Comparison of ENCODE assay signal across 18 cellular contexts in genomic region chr19:35379992-35380391, GRCh38. TPM values are rescaled to one million over a fixed set of nuclear protein-coding genes. Genes with fewer than 3 reads are reported as not detected.
DNase-seq lines count a peak whose midpoint lies in the region; ATAC-seq, FAIRE-seq and TF ChIP-seq lines count a peak whose summit lies in the region.
"Had no signal": no experiment of that assay in that cellular context is flagged by ENCODE, and none has a peak within 500 bp of the region (broad histone marks: within the 10 kb centered on the region; RNA-seq: fewer than 3 reads in every experiment).

No MANE protein-coding gene starts in this region.

- peaks cover 12 to 28% of the 10 kb centered on the region in 2 donors for H3K27me3 Mint-ChIP-seq in CD8-positive, alpha-beta memory T cell

- H3K27ac ChIP-seq in CD8-positive, alpha-beta memory T cell (ENCODE audit: low read depth, low read length) = peak overlapping the region; percentile 71
- H3K27ac ChIP-seq in GM12878 (ENCODE audit: control insufficient read depth, insufficient read depth) (no peak overlapping the region), liver (ENCODE audit: low read depth in 1 of 2, low read length in 2 of 2) (no peak overlapping the region)

- no peaks in the 10 kb centered on the region for H3K4me1 ChIP-seq in CD8-positive, alpha-beta memory T cell (ENCODE audit: insufficient read depth, low read length)
- peaks cover 27% of the 10 kb centered on the region for H3K4me1 ChIP-seq in GM12878 (ENCODE audit: control insufficient read depth, insufficient read depth, low read length)
- peaks cover 0 to 5% (median under 1%) of the 10 kb centered on the region in 4 donors for H3K4me1 ChIP-seq in liver (ENCODE audit: control insufficient read depth in 4 of 4, insufficient read depth in 4 of 4, low read length in 3 of 4)

- CTCF ChIA-PET in CD8-positive, alpha-beta memory T cell (lab: Charles Lee) = no interaction called here
- CTCF ChIA-PET in GM12878 (lab: Yijun Ruan, JAX) = no interaction called here

- RAD21 ChIA-PET in GM12878 (lab: Charles Lee; ENCODE audit: unreplicated experiment) = interaction anchor here (0.5 kb wide), 1 partner anchor 32 kb away, joined by 3 read pairs; no protein-coding TSS in a partner anchor

- no TSS peak for BruUV-seq in GM12878 (replicated peaks; lab: Mats Ljungman, UMichigan)

- 23% methylated on average over 1 of the region's 1 CpG for WGBS in GM12878 (ENCODE audit: insufficient coverage, insufficient replicate concordance, low lambda C conversion rate, missing lambda C conversion rate)
- WGBS in liver = 26% methylated on average over 1 of the region's 1 CpG

- no peak overlapping the region for H3K27ac Mint-ChIP-seq in CD8-positive, alpha-beta memory T cell

- TF ChIP-seq RAD21 in GM12878 (IDR thresholded peaks at IDR 0.05; ENCODE audit: insufficient read depth, low read depth, low read length) (no peak), liver (IDR thresholded peaks at IDR 0.05) (no peak)

- intact Hi-C loops in GM12878 (cut with micrococcal nuclease; ENCODE audit: unreplicated experiment) = loop anchor here (5.0 kb wide), 1 partner anchor 37 kb away; no protein-coding TSS in a partner anchor
- intact Hi-C loops in sciatic nerve (cut with DNase I) = no loop called here

- no peaks in the 10 kb centered on the region for H4K20me1 ChIP-seq in GM12878 (ENCODE audit: control insufficient read depth, insufficient read depth)

- no peak overlapping the region for H3K4me2 ChIP-seq in GM12878 (ENCODE audit: control insufficient read depth, insufficient read depth)

- H2AFZ ChIP-seq in GM12878 (ENCODE audit: control insufficient read depth, low read depth, low read length) = peak overlapping the region; percentile 20; the same call in 1 of the 2 replicates

- H3K27me3 ChIP-seq in CD8-positive, alpha-beta memory T cell (ENCODE audit: insufficient read depth, low read length, poor library complexity, severe bottlenecking) = no peaks in the 10 kb centered on the region
- H3K27me3 ChIP-seq in GM12878 (replicated peaks in 1 of 2; ENCODE audit: control insufficient read depth in 2 of 2, insufficient read depth in 2 of 2, low read length in 1 of 2) = no peaks in the 10 kb centered on the region
- H3K27me3 ChIP-seq in liver (ENCODE audit: control insufficient read depth in 4 of 4, insufficient read depth in 4 of 4, low read length in 3 of 4) = no peaks in the 10 kb centered on the region

- no peaks in the 10 kb centered on the region for H3K36me3 Mint-ChIP-seq in CD8-positive, alpha-beta memory T cell

- in situ Hi-C loops in GM12878 (cut with MboI) = no loop called here

- TF ChIP-seq CTCF in GM12878 (IDR thresholded peaks at IDR 0.05 in 2 of 3, conservative IDR thresholded peaks at IDR 0.05 in 1 of 3; ENCODE audit: control insufficient read depth in 2 of 3, extremely low read depth in 1 of 3, insufficient read depth in 1 of 3, low read depth in 3 of 3, low read length in 3 of 3) (no peak), liver (IDR thresholded peaks at IDR 0.05; ENCODE audit: low read depth, low read length, missing input control) (no peak)

- no peaks in the 10 kb centered on the region for H3K9me3 ChIP-seq in CD8-positive, alpha-beta memory T cell (ENCODE audit: low read length)
- H3K9me3 ChIP-seq in GM12878 (replicated peaks; ENCODE audit: control insufficient read depth, insufficient read depth, low read length) (peaks cover 2% of the 10 kb centered on the region), liver (ENCODE audit: control insufficient read depth in 4 of 4, low read length in 3 of 4) (no peaks in the 10 kb centered on the region)

- H3K4me3 Mint-ChIP-seq in CD8-positive, alpha-beta memory T cell = no peak overlapping the region
- H3K4me3 Mint-ChIP-seq: H9 had no signal

- H3K79me2 ChIP-seq in GM12878 (ENCODE audit: control insufficient read depth, insufficient read depth, low read length) = no peaks in the 10 kb centered on the region

- peaks cover 0 to 9% (median 4%) of the 10 kb centered on the region in 3 donors for H3K4me1 Mint-ChIP-seq in CD8-positive, alpha-beta memory T cell

- no peak for TF ChIP-seq POLR2A in GM12878 (IDR thresholded peaks at IDR 0.05; ENCODE audit: low read depth, low read length)

- no peak for ATAC-seq in GM12878
- peak; percentile 65 for ATAC-seq in sciatic nerve
- ATAC-seq in GM19328 (IDR thresholded peaks at IDR 0.05; ENCODE audit: unreplicated experiment) = no peak

- H3K4me3 ChIP-seq in CD8-positive, alpha-beta memory T cell (ENCODE audit: low read length) = no peak overlapping the region
- H3K4me3 ChIP-seq in GM12878 (no peak overlapping the region), liver (ENCODE audit: low read depth in 1 of 3, low read length in 3 of 3) (no peak overlapping the region)
- H3K4me3 ChIP-seq: MG63 had no signal

- DNase-seq in CD8-positive, alpha-beta memory T cell = no peak
- DNase-seq in GM12878 (ENCODE audit: low read depth, low spot score) = no peak
- DNase-seq in sciatic nerve (ENCODE audit: low spot score) = no peak
- DNase-seq in effector CD8-positive, alpha-beta T cell (lab: John Stamatoyannopoulos, UW) = no peak
- no peak for DNase-seq in activated naive CD4-positive, alpha-beta T cell treated with anti-CD3 and anti-CD28 coated beads, Interleukin-2, amount 50 U/mL, for 16 hours
- DNase-seq: ACHN, AML-193, EL, H9, Karpas-422, MG63, NCI-H1092 treated with DMSO at 0.1 percent for 48 hours, NCI-H187, NCI-H345, NCI-H526, SIG-M5 had no signal

- no peaks in the 10 kb centered on the region for H3K36me3 ChIP-seq in CD8-positive, alpha-beta memory T cell (ENCODE audit: insufficient read depth, low read length)
- H3K36me3 ChIP-seq in GM12878 (ENCODE audit: control insufficient read depth in 2 of 2, insufficient read depth in 2 of 2, low read length in 1 of 2) (no peaks in the 10 kb centered on the region), liver (ENCODE audit: control insufficient read depth in 4 of 4, insufficient read depth in 3 of 4, low read depth in 1 of 4, low read length in 3 of 4) (no peaks in the 10 kb centered on the region)
- H3K36me3 ChIP-seq: MG63 had no signal

- POLR2A ChIA-PET in CD8-positive, alpha-beta memory T cell (lab: Charles Lee) = no interaction called here
- POLR2A ChIA-PET in GM12878 (lab: Charles Lee) = no interaction called here

- SMC1A ChIA-PET in GM12878 (lab: Charles Lee; ENCODE audit: uncharacterized antibody, unreplicated experiment) = interaction anchor here (0.6 to 4.4 kb wide), 6 partner anchors 9 to 80 kb away, joined by 3 to 110 read pairs (median 6); no protein-coding TSS in a partner anchor

- no peak for FAIRE-seq in GM12878 (lab: Jason Lieb, UNC)

- H3K9ac ChIP-seq in GM12878 (ENCODE audit: control insufficient read depth, insufficient read depth, low read length) = no peak overlapping the region
- no peak overlapping the region for H3K9ac ChIP-seq in liver (ENCODE audit: low read depth in 1 of 2, low read length in 2 of 2)

- H3K9me3 Mint-ChIP-seq in CD8-positive, alpha-beta memory T cell = peaks cover 0 to 4% (median 2%) of the 10 kb centered on the region in 5 donors

- TF ChIP-seq EP300 in GM12878 (IDR thresholded peaks at IDR 0.05; ENCODE audit: borderline replicate concordance in 1 of 2, control insufficient read depth in 1 of 2, low read depth in 2 of 2, low read length in 2 of 2) = no peak

RNA-seq across cellular contexts. Expression of gene GPR42, which starts 9.1 kb away (rescaled TPM):
- total RNA-seq in CD8-positive, alpha-beta memory T cell = not detected
- polyA plus RNA-seq in CD8-positive, alpha-beta memory T cell = not detected
- total RNA-seq in GM12878 (2013; cell fraction: nucleolus; rRNA removed) = not detected in 2 replicates
- not detected in 2 replicates for total RNA-seq in GM12878 (2014; rRNA removed)
- total RNA-seq in GM12878 (2014; rRNA removed; fragmentation: Illumina TruSeq; extraction: Trizol) = not detected in 2 replicates
- 0.13 TPM in 1 of 2 replicates, not detected in the other for total RNA-seq in GM12878 (2021)
- polyA plus RNA-seq in GM12878 (2011; ENCODE audit: low read depth) = not detected
- not detected in 2 replicates for polyA plus RNA-seq in GM12878 (2011; rRNA removed)
- not detected in 2 replicates for polyA plus RNA-seq in GM12878 (2011; cell fraction: cytosol; rRNA removed)
- 0.10 TPM in 1 of 2 replicates, not detected in the other for polyA plus RNA-seq in GM12878 (2011; cell fraction: nucleus; rRNA removed)
- 0.25 TPM in 1 of 2 replicates, not detected in the other for polyA plus RNA-seq in GM12878 (2012)
- not detected in 2 replicates for polyA plus RNA-seq in GM12878 (2014; fragmentation: Illumina TruSeq; extraction: Trizol)
- not detected for polyA plus RNA-seq in GM12878 (2014; fragmentation: Nextera tagmentation; extraction: Ambion mirVana)
- polyA plus RNA-seq in GM12878 (2014; rRNA removed) = not detected in 2 replicates
- not detected for polyA plus RNA-seq in GM12878 (2016; fragmentation: Nextera tagmentation; extraction: Ambion mirVana)
- not detected in 2 replicates for polyA minus RNA-seq in GM12878 (2011; rRNA and poly(A)+ RNA removed)
- polyA minus RNA-seq in GM12878 (2011; cell fraction: cytosol; rRNA and poly(A)+ RNA removed) = not detected in 2 replicates
- polyA minus RNA-seq in GM12878 (2011; cell fraction: nucleus; rRNA and poly(A)+ RNA removed) = not detected in 2 replicates
- total RNA-seq in liver = not detected
- polyA plus RNA-seq in liver = not detected
- 0.58 TPM for total RNA-seq in sciatic nerve
- total RNA-seq: H9 had no signal

RNA-seq across cellular contexts. Expression of gene FFAR3, which starts 21.7 kb away (rescaled TPM):
- total RNA-seq in CD8-positive, alpha-beta memory T cell = not detected
- polyA plus RNA-seq in CD8-positive, alpha-beta memory T cell = not detected
- 0.42 and 0.44 TPM in 2 replicates for total RNA-seq in GM12878 (2013; cell fraction: nucleolus; rRNA removed)
- total RNA-seq in GM12878 (2014; rRNA removed) (not detected in 2 replicates), GM12878 (2014; rRNA removed; fragmentation: Illumina TruSeq; extraction: Trizol) (not detected in 2 replicates), GM12878 (2021) (0.18 TPM in 1 of 2 replicates, not detected in the other), liver (under 1 TPM in 1 of 2 donors, not detected in 1; 0.33 TPM), sciatic nerve (0.76 TPM)
- polyA plus RNA-seq in GM12878 (2011; ENCODE audit: low read depth) = not detected
- polyA plus RNA-seq in GM12878 (2011; rRNA removed) (not detected in 2 replicates), GM12878 (2014; fragmentation: Illumina TruSeq; extraction: Trizol) (0.15 TPM in 1 of 2 replicates, not detected in the other), GM12878 (2014; fragmentation: Nextera tagmentation; extraction: Ambion mirVana) (not detected), GM12878 (2014; rRNA removed) (not detected in 2 replicates), GM12878 (2016; fragmentation: Nextera tagmentation; extraction: Ambion mirVana) (not detected), liver (not detected)
- polyA plus RNA-seq in GM12878 (2011; cell fraction: cytosol; rRNA removed) = not detected in 2 replicates
- polyA plus RNA-seq in GM12878 (2011; cell fraction: nucleus; rRNA removed) = 0.12 and 0.36 TPM in 2 replicates
- 0.15 TPM in 1 of 2 replicates, not detected in the other for polyA plus RNA-seq in GM12878 (2012)
- not detected in 2 replicates for polyA minus RNA-seq in GM12878 (2011; rRNA and poly(A)+ RNA removed)
- not detected in 2 replicates for polyA minus RNA-seq in GM12878 (2011; cell fraction: cytosol; rRNA and poly(A)+ RNA removed)
- not detected in 2 replicates for polyA minus RNA-seq in GM12878 (2011; cell fraction: nucleus; rRNA and poly(A)+ RNA removed)
- total RNA-seq: H9 had no signal

RNA-seq across cellular contexts. Expression of gene FFAR1, which starts 32.3 kb away (rescaled TPM):
- total RNA-seq in CD8-positive, alpha-beta memory T cell = not detected
- polyA plus RNA-seq in CD8-positive, alpha-beta memory T cell = not detected
- 4.1 and 5.1 TPM in 2 replicates for total RNA-seq in GM12878 (2013; cell fraction: nucleolus; rRNA removed)
- total RNA-seq in GM12878 (2014; rRNA removed) = 0.27 and 0.28 TPM in 2 replicates
- total RNA-seq in GM12878 (2014; rRNA removed; fragmentation: Illumina TruSeq; extraction: Trizol) = 0.13 TPM in 1 of 2 replicates, not detected in the other
- total RNA-seq in GM12878 (2021) = 0.43 and 0.62 TPM in 2 replicates
- polyA plus RNA-seq in GM12878 (2011; ENCODE audit: low read depth) = 0.92 TPM
- 0.13 and 0.15 TPM in 2 replicates for polyA plus RNA-seq in GM12878 (2011; rRNA removed)
- polyA plus RNA-seq in GM12878 (2011; cell fraction: cytosol; rRNA removed) = 0.19 and 0.28 TPM in 2 replicates
- 1.5 TPM in 2 replicates for polyA plus RNA-seq in GM12878 (2011; cell fraction: nucleus; rRNA removed)
- polyA plus RNA-seq in GM12878 (2012) = 0.49 and 1.6 TPM in 2 replicates
- 0.10 TPM in 1 of 2 replicates, not detected in the other for polyA plus RNA-seq in GM12878 (2014; fragmentation: Illumina TruSeq; extraction: Trizol)
- polyA plus RNA-seq in GM12878 (2014; fragmentation: Nextera tagmentation; extraction: Ambion mirVana) = under 1 TPM; 0.05 to 0.07 TPM
- 0.32 and 0.51 TPM in 2 replicates for polyA plus RNA-seq in GM12878 (2014; rRNA removed)
- not detected for polyA plus RNA-seq in GM12878 (2016; fragmentation: Nextera tagmentation; extraction: Ambion mirVana)
- 0.26 TPM in 1 of 2 replicates, not detected in the other for polyA minus RNA-seq in GM12878 (2011; rRNA and poly(A)+ RNA removed)
- not detected in 2 replicates for polyA minus RNA-seq in GM12878 (2011; cell fraction: cytosol; rRNA and poly(A)+ RNA removed)
- polyA minus RNA-seq in GM12878 (2011; cell fraction: nucleus; rRNA and poly(A)+ RNA removed) = 0.24 and 0.77 TPM in 2 replicates
- total RNA-seq in liver = not detected
- not detected for polyA plus RNA-seq in liver
- not detected for total RNA-seq in sciatic nerve
- total RNA-seq: H9 had no signal

RNA-seq across cellular contexts. Expression of gene CD22, which starts 51.0 kb away (rescaled TPM):
- total RNA-seq in CD8-positive, alpha-beta memory T cell = under 1 TPM in 1 of 2 experiments, not detected in 1; 0.09 TPM
- polyA plus RNA-seq in CD8-positive, alpha-beta memory T cell = not detected
- total RNA-seq in GM12878 (2013; cell fraction: nucleolus; rRNA removed) = 1,882 and 2,109 TPM in 2 replicates
- total RNA-seq in GM12878 (2014; rRNA removed) (238 and 245 TPM in 2 replicates), GM12878 (2014; rRNA removed; fragmentation: Illumina TruSeq; extraction: Trizol) (124 and 140 TPM in 2 replicates), GM12878 (2021) (261 and 294 TPM in 2 replicates), liver (1 to 10 TPM; 2.0 to 4.1 TPM), sciatic nerve (23.8 TPM)
- 284 TPM for polyA plus RNA-seq in GM12878 (2011; ENCODE audit: low read depth)
- polyA plus RNA-seq in GM12878 (2011; rRNA removed) (216 and 271 TPM in 2 replicates), GM12878 (2014; fragmentation: Illumina TruSeq; extraction: Trizol) (288 and 344 TPM in 2 replicates), GM12878 (2014; fragmentation: Nextera tagmentation; extraction: Ambion mirVana) (10 to 100 TPM; 23.0 to 24.4 TPM), GM12878 (2014; rRNA removed) (316 and 325 TPM in 2 replicates), GM12878 (2016; fragmentation: Nextera tagmentation; extraction: Ambion mirVana) (10 to 100 TPM; 78.2 to 81.0 TPM), liver (under 1 TPM; 0.15 to 0.65 TPM)
- polyA plus RNA-seq in GM12878 (2011; cell fraction: cytosol; rRNA removed) = 276 and 316 TPM in 2 replicates
- polyA plus RNA-seq in GM12878 (2011; cell fraction: nucleus; rRNA removed) = 443 and 480 TPM in 2 replicates
- polyA plus RNA-seq in GM12878 (2012) = 310 and 327 TPM in 2 replicates
- polyA minus RNA-seq in GM12878 (2011; rRNA and poly(A)+ RNA removed) = 482 and 491 TPM in 2 replicates
- 141 and 142 TPM in 2 replicates for polyA minus RNA-seq in GM12878 (2011; cell fraction: cytosol; rRNA and poly(A)+ RNA removed)
- polyA minus RNA-seq in GM12878 (2011; cell fraction: nucleus; rRNA and poly(A)+ RNA removed) = 170 and 251 TPM in 2 replicates
- total RNA-seq: H9 had no signal
